Comparison of ENCODE assay signal across 15 cellular contexts in genomic region chr5:94241288-94241651, GRCh38.
DNase-seq lines count a peak whose midpoint lies in the region; ATAC-seq, FAIRE-seq and TF ChIP-seq lines count a peak whose summit lies in the region.
"Had no signal": no experiment of that assay in that cellular context is flagged by ENCODE, and none has a peak within 500 bp of the region (broad histone marks: within the 10 kb centered on the region; RNA-seq: fewer than 3 reads in every experiment).

No MANE protein-coding gene starts in this region.

- DNase-seq in A549 (ENCODE audit: low read depth in 1 of 2, low spot score in 1 of 2) (no peak), LoVo (ENCODE audit: low spot score) (peak; percentile 34), cardiac fibroblast (ENCODE audit: low read depth in 2 of 2) (peak; percentile 3 to 68), superior temporal gyrus (ENCODE audit: extremely low spot score) (no peak), C1 segment of cervical spinal cord (lab: John Stamatoyannopoulos, UW) (no peak), NCI-H748 (lab: John Stamatoyannopoulos, UW; ENCODE audit: unreplicated experiment) (no peak)
- no peak for DNase-seq in effector memory CD8-positive, alpha-beta T cell
- DNase-seq: activated CD4-positive, alpha-beta T cell treated with anti-CD3 and anti-CD28 coated beads for 36 hours; activated T-cell treated with anti-CD3 and anti-CD28 coated beads, Interleukin-2, amount 50 U/mL, for 4 hours; DMS53; retina; T-helper 1 cell had no signal

- no peak overlapping the region for H3K9ac ChIP-seq in liver (ENCODE audit: low read depth in 1 of 2, low read length in 2 of 2)

- no peaks in the 10 kb centered on the region for H3K36me3 ChIP-seq in liver (ENCODE audit: control insufficient read depth in 4 of 4, insufficient read depth in 3 of 4, low read depth in 1 of 4, low read length in 3 of 4)

- H3K36me3 Mint-ChIP-seq in effector memory CD8-positive, alpha-beta T cell (ENCODE audit: insufficient read depth) = no peaks in the 10 kb centered on the region
- H3K36me3 Mint-ChIP-seq: brain had no signal

- CTCF ChIA-PET in A549 (lab: Yijun Ruan, JAX) = interaction anchor here (0.7 kb wide), 1 partner anchor 15 kb away, joined by 3 read pairs; no protein-coding TSS in a partner anchor

- TF ChIP-seq RAD21 in A549 (conservative IDR thresholded peaks at IDR 0.05 in 1 of 2, IDR thresholded peaks at IDR 0.05 in 1 of 2) (no peak), liver (IDR thresholded peaks at IDR 0.05) (peak in 1 of 2 donors; percentile 4)

- H3K4me3 Mint-ChIP-seq in effector memory CD8-positive, alpha-beta T cell = no peak overlapping the region
- H3K4me3 Mint-ChIP-seq: activated CD4-positive, alpha-beta T cell treated with anti-CD3 and anti-CD28 coated beads for 36 hours; activated T-cell treated with anti-CD3 and anti-CD28 coated beads, Interleukin-2, amount 50 U/mL, for 4 hours had no signal

- no peaks in the 10 kb centered on the region for H3K27me3 ChIP-seq in liver (ENCODE audit: control insufficient read depth in 4 of 4, insufficient read depth in 4 of 4, low read length in 3 of 4)

- H3K9me3 Mint-ChIP-seq in effector memory CD8-positive, alpha-beta T cell = no peaks in the 10 kb centered on the region
- H3K9me3 Mint-ChIP-seq: activated T-cell treated with anti-CD3 and anti-CD28 coated beads, Interleukin-2, amount 50 U/mL, for 4 hours had no signal

- no peaks in the 10 kb centered on the region for H3K27me3 Mint-ChIP-seq in effector memory CD8-positive, alpha-beta T cell
- H3K27me3 Mint-ChIP-seq: activated CD4-positive, alpha-beta T cell treated with anti-CD3 and anti-CD28 coated beads for 36 hours; brain had no signal

- no peak for FAIRE-seq in A549 (lab: Jason Lieb, UNC)
- FAIRE-seq: GM12878 had no signal

- H3K9me3 ChIP-seq in A549 = no peaks in the 10 kb centered on the region
- H3K9me3 ChIP-seq in liver (ENCODE audit: control insufficient read depth in 4 of 4, low read length in 3 of 4) = peaks cover 0 to 2% (median 0%) of the 10 kb centered on the region in 4 donors

- WGBS in A549 (ENCODE audit: missing lambda C conversion rate) = 4% methylated on average over 3 of the region's 3 CpGs
- 32% methylated on average over 3 of the region's 3 CpGs for WGBS in liver

- peak overlapping the region; percentile 47 for H3K4me2 ChIP-seq in A549

- TF ChIP-seq EP300 in A549 (IDR thresholded peaks at IDR 0.05) = no peak

- no peak overlapping the region for H3K4me3 ChIP-seq in A549
- no peak overlapping the region for H3K4me3 ChIP-seq in cardiac fibroblast (replicated peaks in 1 of 2; ENCODE audit: low read depth in 2 of 2, low read length in 2 of 2)
- H3K4me3 ChIP-seq in liver (ENCODE audit: low read depth in 1 of 3, low read length in 3 of 3) = no peak overlapping the region
- H3K4me3 ChIP-seq: GM12878 had no signal

- H3K27ac ChIP-seq in A549 (peak overlapping the region; percentile 6 to 38; a peak in 1 of 6 replicates), liver (ENCODE audit: low read depth in 1 of 2, low read length in 2 of 2) (peak overlapping the region; percentile 57 to 69)

- H3K4me1 ChIP-seq in A549 (peaks cover 26% of the 10 kb centered on the region; the same call in 2 of the 3 replicates), liver (ENCODE audit: control insufficient read depth in 4 of 4, insufficient read depth in 4 of 4, low read length in 3 of 4) (peaks cover 7 to 25% (median 18%) of the 10 kb centered on the region in 4 donors)

- ATAC-seq in A549 = 0 out of 6 replicates have a peak, but pooled peaks of 1 of the 2 experiments have one; percentile 58
- no peak for ATAC-seq in effector memory CD8-positive, alpha-beta T cell (replicated peaks)
- ATAC-seq: activated CD4-positive, alpha-beta T cell treated with anti-CD3 and anti-CD28 coated beads for 36 hours; activated T-cell treated with anti-CD3 and anti-CD28 coated beads, Interleukin-2, amount 50 U/mL, for 4 hours; GM12878 had no signal

- no peak overlapping the region for H3K27ac Mint-ChIP-seq in effector memory CD8-positive, alpha-beta T cell
- H3K27ac Mint-ChIP-seq: activated CD4-positive, alpha-beta T cell treated with anti-CD3 and anti-CD28 coated beads for 36 hours had no signal

- POLR2A ChIA-PET in A549 (lab: Yijun Ruan, JAX) = interaction anchor here (0.6 kb wide), 1 partner anchor 220 kb away, joined by 3 read pairs; no protein-coding TSS in a partner anchor

- no peak for TF ChIP-seq POLR2A in A549 (IDR thresholded peaks at IDR 0.05; ENCODE audit: low read length)

- H3K4me1 Mint-ChIP-seq in effector memory CD8-positive, alpha-beta T cell (ENCODE audit: low read depth in 2 of 2) = no peaks in the 10 kb centered on the region
- H3K4me1 Mint-ChIP-seq: activated CD4-positive, alpha-beta T cell treated with anti-CD3 and anti-CD28 coated beads for 36 hours had no signal

- TF ChIP-seq CTCF in A549 (IDR thresholded peaks at IDR 0.05) = no peak
- TF ChIP-seq CTCF in cardiac fibroblast (IDR thresholded peaks at IDR 0.05; ENCODE audit: low read depth, low read length) = no peak
- no peak for TF ChIP-seq CTCF in liver (IDR thresholded peaks at IDR 0.05; ENCODE audit: low read depth, low read length, missing input control)

TF ChIP-seq in A549, 52 proteins besides CTCF, POLR2A, EP300 and RAD21 (continues in another document):
- TF ChIP-seq MAFK (IDR thresholded peaks at IDR 0.05; ENCODE audit: partially characterized antibody) = peak; percentile 13
- no peak for TF ChIP-seq SMC3 (IDR thresholded peaks at IDR 0.05)
- TF ChIP-seq ATOH8 (CRISPR knock-in tag; IDR thresholded peaks at IDR 0.05; ENCODE audit: low read depth) = no peak
- no peak for TF ChIP-seq NFE2L2 (conservative IDR thresholded peaks at IDR 0.05; ENCODE audit: low read length)
- TF ChIP-seq HOXA7 (CRISPR knock-in tag; IDR thresholded peaks at IDR 0.05) = no peak
- TF ChIP-seq BHLHE40 (IDR thresholded peaks at IDR 0.05; ENCODE audit: low read depth, low read length) = no peak
- TF ChIP-seq EHF (CRISPR knock-in tag; IDR thresholded peaks at IDR 0.05) = no peak

TF ChIP-seq in liver, 16 proteins besides CTCF, POLR2A, EP300 and RAD21:
- TF ChIP-seq JUND (IDR thresholded peaks at IDR 0.05) (peak in 1 of 2 donors; percentile 37), NR2F2 (IDR thresholded peaks at IDR 0.05) (peak; percentile 4), SP1 (IDR thresholded peaks at IDR 0.05) (peak; percentile 34), REST (IDR thresholded peaks at IDR 0.05) (no peak), TAF1 (conservative IDR thresholded peaks at IDR 0.05) (no peak), HNF4A (conservative IDR thresholded peaks at IDR 0.05) (peak in 1 of 2 donors; percentile 12), EGR1 (IDR thresholded peaks at IDR 0.05; ENCODE audit: low read depth in 2 of 2) (peak in 1 of 2 donors; percentile 3), FOXA2 (IDR thresholded peaks at IDR 0.05) (no peak), RXRA (IDR thresholded peaks at IDR 0.05) (no peak), YY1 (IDR thresholded peaks at IDR 0.05) (peak; percentile 23), ATF3 (IDR thresholded peaks at IDR 0.05) (no peak), FOXA1 (IDR thresholded peaks at IDR 0.05) (no peak), MAX (IDR thresholded peaks at IDR 0.05) (no peak), HNF4G (IDR thresholded peaks at IDR 0.05) (no peak), ZBTB33 (IDR thresholded peaks at IDR 0.05) (no peak), GABPA (IDR thresholded peaks at IDR 0.05 in 1 of 2, conservative IDR thresholded peaks at IDR 0.05 in 1 of 2) (no peak)

Comparison
In these comparisons a context has a peak if more than half of its experiments do, and no peak if none do; other contexts are left out.
1. DNase-seq: peak in LoVo (single experiment) and cardiac fibroblast (2 of 2); none in A549 (0 of 2), effector memory CD8-positive, alpha-beta T cell (0 of 3), superior temporal gyrus (single experiment), C1 segment of cervical spinal cord (0 of 14) and NCI-H748 (single experiment).